In genomic region chr6:110101885-110102284, GRCh38 we compare ENCODE assay signal across 12 cellular contexts.
DNase-seq lines count a peak whose midpoint lies in the region; ATAC-seq and TF ChIP-seq lines count a peak whose summit lies in the region.
"Had no signal": no experiment of that assay in that cellular context is flagged by ENCODE, and none has a peak within 500 bp of the region (broad histone marks: within the 10 kb centered on the region; RNA-seq: fewer than 3 reads in every experiment).

No MANE protein-coding gene starts in this region.

- in situ Hi-C loops in KBM-7 (cut with MboI; ENCODE audit: low pct_unique_long_range_greater_than_20kb, low sequenced_read_pairs): no loop called here

- no peaks in the 10 kb centered on the region for H3K27me3 ChIP-seq in foreskin keratinocyte

- peaks cover 25% of the 10 kb centered on the region for H3K4me1 ChIP-seq in foreskin keratinocyte

- ATAC-seq in GM21390 (IDR thresholded peaks at IDR 0.05; ENCODE audit: unreplicated experiment) (peak; percentile 79), foreskin keratinocyte (no peak), GM18861 (IDR thresholded peaks at IDR 0.05; ENCODE audit: unreplicated experiment) (no peak)
- ATAC-seq: stimulated activated naive CD8-positive, alpha-beta T cell treated with anti-CD3 and anti-CD28 coated beads, Interleukin-15, amount 100 ng/mL, for 72 hours had no signal

- DNase-seq in GM10266 (ENCODE audit: extremely low spot score): peak; percentile 15
- peak; percentile 63 for DNase-seq in KBM-7
- no peak for DNase-seq in foreskin keratinocyte
- no peak for DNase-seq in activated CD4-positive, alpha-beta T cell treated with anti-CD3 and anti-CD28 coated beads, Interleukin-2, amount 50 U/mL, for 48 hours
- no peak for DNase-seq in activated CD4-positive, alpha-beta T cell treated with anti-CD3 and anti-CD28 coated beads, Interleukin-2, amount 50 U/mL, for 1 hour
- no peak for DNase-seq in kidney glomerular epithelial cell (lab: John Stamatoyannopoulos, UW)
- DNase-seq: activated CD4-positive, alpha-beta T cell treated with anti-CD3 and anti-CD28 coated beads, Interleukin-2, amount 10 ng/mL, durations not matched to agents 24 days and 14 days; DMS53; NCI-H1930; stimulated activated naive CD8-positive, alpha-beta T cell treated with anti-CD3 and anti-CD28 coated beads, Interleukin-15, amount 100 ng/mL, for 72 hours had no signal

- H3K27ac ChIP-seq in foreskin keratinocyte: peak overlapping the region; percentile 56

- TF ChIP-seq CTCF in GM10266 (IDR thresholded peaks at IDR 0.05; ENCODE audit: control insufficient read depth, insufficient read depth, low read depth, missing control alignments) (no peak), foreskin keratinocyte (conservative IDR thresholded peaks at IDR 0.05) (no peak)

Comparison
In these comparisons a context has a peak if more than half of its experiments do, and no peak if none do; other contexts are left out.
1. DNase-seq: peak in GM10266 (single experiment) and KBM-7 (single experiment); none in foreskin keratinocyte (0 of 2), activated CD4-positive, alpha-beta T cell treated with anti-CD3 and anti-CD28 coated beads, Interleukin-2, amount 50 U/mL, for 48 hours (0 of 2), activated CD4-positive, alpha-beta T cell treated with anti-CD3 and anti-CD28 coated beads, Interleukin-2, amount 50 U/mL, for 1 hour (single experiment) and kidney glomerular epithelial cell (single experiment).